In the genomic region with DNA sequence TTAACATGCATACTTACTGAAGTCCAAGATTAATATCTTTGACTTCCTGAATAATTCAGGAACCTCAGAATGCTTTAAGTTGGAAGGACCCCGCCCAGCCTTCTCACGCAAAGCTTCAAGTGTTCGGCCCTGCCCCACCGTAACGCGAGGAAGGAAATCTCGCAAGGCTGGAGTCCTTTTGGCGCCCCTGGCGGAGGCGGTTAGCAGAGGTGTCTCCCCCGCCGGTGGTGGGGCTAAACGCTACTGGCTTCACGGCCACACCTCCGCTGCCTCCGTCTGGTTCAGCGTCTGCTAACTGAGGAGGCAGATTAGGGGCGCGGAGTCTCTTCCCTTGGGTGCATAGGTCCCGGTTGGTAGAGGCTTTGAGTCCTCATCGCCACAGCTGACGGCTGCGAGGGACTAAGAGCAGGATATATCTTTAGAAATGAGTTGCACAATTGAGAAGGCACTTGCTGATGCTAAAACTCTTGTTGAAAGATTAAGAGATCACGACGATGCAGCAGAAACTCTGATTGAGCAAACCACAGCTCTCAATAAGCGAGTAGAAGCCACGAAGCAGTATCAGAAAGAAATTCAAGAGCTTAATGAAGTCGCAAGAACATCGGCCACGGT, we compare ENCODE assay signal across 9 cellular contexts. TPM values are rescaled to one million over a fixed set of nuclear protein-coding genes. Genes with fewer than 3 reads are reported as not detected.
DNase-seq lines count a peak whose midpoint lies in the region; ATAC-seq lines count a peak whose summit lies in the region.
"Had no signal": no experiment of that assay in that cellular context is flagged by ENCODE, and none has a peak within 500 bp of the region (broad histone marks: within the 10 kb centered on the region; RNA-seq: fewer than 3 reads in every experiment).

No MANE protein-coding gene starts in this region.

- intact Hi-C loops in left cardiac atrium (cut with DNase I) = no loop called here

- DNase-seq in activated CD8-positive, alpha-beta memory T cell treated with anti-CD3 and anti-CD28 coated beads for 4 hours (ENCODE audit: low read depth in 2 of 2) = peak; percentile 33 to 47
- DNase-seq in left cardiac atrium (peak; percentile 39), NCI-H146 treated with DMSO at 0.1 percent for 48 hours (lab: John Stamatoyannopoulos, UW; ENCODE audit: unreplicated experiment) (no peak), SIG-M5 treated with dmso at 0.1 percent for 504 hours (lab: John Stamatoyannopoulos, UW; ENCODE audit: unreplicated experiment) (no peak)
- peak; percentile 35 to 61 for DNase-seq in stimulated activated CD4-positive, alpha-beta T cell treated with anti-CD3 and anti-CD28 coated beads, Interleukin-2, amount 100 ng/mL, for 48 hours

- ATAC-seq in GM19463 (IDR thresholded peaks at IDR 0.05; ENCODE audit: unreplicated experiment) (peak; percentile 57), left cardiac atrium (peak in 1 of 2 donors; percentile 53), HG02840 (IDR thresholded peaks at IDR 0.05; ENCODE audit: low FRiP score, unreplicated experiment) (no peak), GM19324 (IDR thresholded peaks at IDR 0.05; ENCODE audit: low FRiP score, unreplicated experiment) (no peak)

RNA-seq across cellular contexts. Expression of gene SPATS2, which starts 21.9 kb away (rescaled TPM):
- 10 to 100 TPM in 1 of 2 donors, 1 to 10 TPM in 1; 7.6 to 10.5 TPM for total RNA-seq in left cardiac atrium

RNA-seq across cellular contexts. Expression of gene DNAJC22, which starts 42.5 kb away (rescaled TPM):
- under 1 TPM; 0.47 to 0.68 TPM for total RNA-seq in left cardiac atrium

RNA-seq across cellular contexts. Expression of gene C1QL4, which starts 52.2 kb away (rescaled TPM):
- total RNA-seq in left cardiac atrium = not detected
- total RNA-seq: lung microvascular endothelial cell had no signal

Comparison
In these comparisons a context has a peak if more than half of its experiments do, and no peak if none do; other contexts are left out.
1. DNase-seq: peak in activated CD8-positive, alpha-beta memory T cell treated with anti-CD3 and anti-CD28 coated beads for 4 hours (2 of 2), left cardiac atrium (single experiment) and stimulated activated CD4-positive, alpha-beta T cell treated with anti-CD3 and anti-CD28 coated beads, Interleukin-2, amount 100 ng/mL, for 48 hours (2 of 2); none in NCI-H146 treated with DMSO at 0.1 percent for 48 hours (single experiment) and SIG-M5 treated with dmso at 0.1 percent for 504 hours (single experiment).